Comparison of ENCODE assay signal across 20 cellular contexts in genomic region chr2:127154985-127155650, GRCh38. TPM values are rescaled to one million over a fixed set of nuclear protein-coding genes. Genes with fewer than 3 reads are reported as not detected.
DNase-seq lines count a peak whose midpoint lies in the region; ATAC-seq, FAIRE-seq and TF ChIP-seq lines count a peak whose summit lies in the region.
"Had no signal": no experiment of that assay in that cellular context is flagged by ENCODE, and none has a peak within 500 bp of the region (broad histone marks: within the 10 kb centered on the region; RNA-seq: fewer than 3 reads in every experiment).

No MANE protein-coding gene starts in this region.

- H3K36me3 Mint-ChIP-seq in activated naive CD8-positive, alpha-beta T cell treated with anti-CD3 and anti-CD28 coated beads for 36 hours, result no peaks in the 10 kb centered on the region
- H3K36me3 Mint-ChIP-seq: CD14-positive monocyte; immature natural killer cell; stimulated activated memory B cell treated with anti-CD40 and anti-IgM and Interleukin-4, amounts not matched to agents 10 μg/mL and 1 μg/mL and 100 μg/mL, for 72 hours had no signal

- H3K4me3 ChIP-seq in MG63 (no peak overlapping the region), stomach (no peak overlapping the region)
- H3K4me3 ChIP-seq: GM12878, K562, mucosa of descending colon, prostate gland had no signal

- no peaks in the 10 kb centered on the region for H3K27me3 Mint-ChIP-seq in activated naive CD8-positive, alpha-beta T cell treated with anti-CD3 and anti-CD28 coated beads for 36 hours
- H3K27me3 Mint-ChIP-seq: stimulated activated memory B cell treated with anti-CD40 and anti-IgM and Interleukin-4, amounts not matched to agents 10 μg/mL and 1 μg/mL and 100 μg/mL, for 72 hours had no signal

- no peaks in the 10 kb centered on the region for H3K27me3 ChIP-seq in MG63
- H3K27me3 ChIP-seq in stomach, result no peaks in the 10 kb centered on the region

- DNase-seq in MG63 (peak; percentile 81), iris pigment epithelial cell (ENCODE audit: low read depth) (peak; percentile 35), stomach (no peak), GM19238 (ENCODE audit: insufficient read length, low spot score) (no peak), urothelium cell line (ENCODE audit: low spot score) (no peak)
- no peak for DNase-seq in activated naive CD8-positive, alpha-beta T cell treated with anti-CD3 and anti-CD28 coated beads for 36 hours
- DNase-seq: activated naive CD4-positive, alpha-beta T cell treated with Interleukin-2 at 50 U/mL for 16 hours; DND-41; foreskin melanocyte; immature natural killer cell; NCI-H524; stimulated activated CD4-positive, alpha-beta T cell treated with anti-CD3 and anti-CD28 coated beads, Interleukin-4, amount 100 ng/mL, for 24 hours had no signal

- no peaks in the 10 kb centered on the region for H3K4me1 Mint-ChIP-seq in activated naive CD8-positive, alpha-beta T cell treated with anti-CD3 and anti-CD28 coated beads for 36 hours

- H3K9me3 ChIP-seq in MG63, result peaks cover 11% of the 10 kb centered on the region
- H3K9me3 ChIP-seq in stomach, result peaks cover 0 to 5% (median 0%) of the 10 kb centered on the region in 4 donors
- H3K9me3 ChIP-seq: prostate gland had no signal

- no peak overlapping the region for H3K4me3 Mint-ChIP-seq in activated naive CD8-positive, alpha-beta T cell treated with anti-CD3 and anti-CD28 coated beads for 36 hours
- H3K4me3 Mint-ChIP-seq: CD14-positive monocyte; stimulated activated memory B cell treated with anti-CD40 and anti-IgM and Interleukin-4, amounts not matched to agents 10 μg/mL and 1 μg/mL and 100 μg/mL, for 72 hours had no signal

- intact Hi-C loops in stomach (cut with DNase I; ENCODE audit: low total_unique reads), result no loop called here

- peak overlapping the region in 3 of 5 donors; percentile 45 to 65 (median 62) for H3K27ac ChIP-seq in stomach
- H3K27ac ChIP-seq: prostate gland had no signal

- H3K27ac Mint-ChIP-seq in activated naive CD8-positive, alpha-beta T cell treated with anti-CD3 and anti-CD28 coated beads for 36 hours, result no peak overlapping the region
- H3K27ac Mint-ChIP-seq: CD14-positive monocyte; stimulated activated memory B cell treated with anti-CD40 and anti-IgM and Interleukin-4, amounts not matched to agents 10 μg/mL and 1 μg/mL and 100 μg/mL, for 72 hours had no signal

- no peak for ATAC-seq in HG02759 (IDR thresholded peaks at IDR 0.05; ENCODE audit: unreplicated experiment)
- ATAC-seq: GM12878; stimulated activated memory B cell treated with anti-CD40 and anti-IgM and Interleukin-4, amounts not matched to agents 10 μg/mL and 1 μg/mL and 100 μg/mL, for 72 hours had no signal

- WGBS in stomach, 5 donors, result 56 to 84% (median 75%) methylated on average over 8 of the region's 8 CpGs

- H3K36me3 ChIP-seq in MG63 (no peaks in the 10 kb centered on the region), stomach (no peaks in the 10 kb centered on the region)
- H3K36me3 ChIP-seq: prostate gland had no signal

- TF ChIP-seq CTCF in stomach (IDR thresholded peaks at IDR 0.05), result no peak

- H3K4me1 ChIP-seq in stomach, result peaks cover 0 to 13% (median 5%) of the 10 kb centered on the region in 4 donors
- H3K4me1 ChIP-seq: prostate gland had no signal

- TF ChIP-seq POLR2A in stomach (IDR thresholded peaks at IDR 0.05), result no peak

- TF ChIP-seq EP300 in stomach (IDR thresholded peaks at IDR 0.05), result no peak

- peaks cover 4% of the 10 kb centered on the region for H3K9me3 Mint-ChIP-seq in activated naive CD8-positive, alpha-beta T cell treated with anti-CD3 and anti-CD28 coated beads for 36 hours
- H3K9me3 Mint-ChIP-seq: stimulated activated memory B cell treated with anti-CD40 and anti-IgM and Interleukin-4, amounts not matched to agents 10 μg/mL and 1 μg/mL and 100 μg/mL, for 72 hours had no signal

- FAIRE-seq in endometrium (lab: Jason Lieb, UNC), result peak; percentile 85
- no peak for FAIRE-seq in urothelium cell line (lab: Jason Lieb, UNC)
- FAIRE-seq: GM12878, K562 had no signal

RNA-seq across cellular contexts. Expression of gene BIN1, which starts 48.2 kb away (rescaled TPM):
- total RNA-seq in MG63 (2014; rRNA removed; shearing (Covaris generic); ENCODE audit: low replicate concordance), result 33.7 and 50.8 TPM in 2 replicates
- total RNA-seq in stomach, result 100 to 1,000 TPM in 1 of 5 donors, 10 to 100 TPM in 4; 39.1 to 175 (median 45.1) TPM
- polyA plus RNA-seq in stomach, result 10 to 100 TPM; 47.8 to 49.6 (median 47.8) TPM
- total RNA-seq in activated naive CD8-positive, alpha-beta T cell treated with anti-CD3 and anti-CD28 coated beads for 36 hours, result 100 to 1,000 TPM in 1 of 2 experiments, 10 to 100 TPM in 1; 98.8 to 101 TPM

Comparison
In these comparisons a context has a peak if more than half of its experiments do, and no peak if none do; other contexts are left out.
1. DNase-seq: peak in MG63 (single experiment) and iris pigment epithelial cell (single experiment); none in stomach (single experiment), GM19238 (single experiment), urothelium cell line (single experiment) and activated naive CD8-positive, alpha-beta T cell treated with anti-CD3 and anti-CD28 coated beads for 36 hours (single experiment).